Comparison of ENCODE assay signal across 19 cellular contexts in the genomic region with DNA sequence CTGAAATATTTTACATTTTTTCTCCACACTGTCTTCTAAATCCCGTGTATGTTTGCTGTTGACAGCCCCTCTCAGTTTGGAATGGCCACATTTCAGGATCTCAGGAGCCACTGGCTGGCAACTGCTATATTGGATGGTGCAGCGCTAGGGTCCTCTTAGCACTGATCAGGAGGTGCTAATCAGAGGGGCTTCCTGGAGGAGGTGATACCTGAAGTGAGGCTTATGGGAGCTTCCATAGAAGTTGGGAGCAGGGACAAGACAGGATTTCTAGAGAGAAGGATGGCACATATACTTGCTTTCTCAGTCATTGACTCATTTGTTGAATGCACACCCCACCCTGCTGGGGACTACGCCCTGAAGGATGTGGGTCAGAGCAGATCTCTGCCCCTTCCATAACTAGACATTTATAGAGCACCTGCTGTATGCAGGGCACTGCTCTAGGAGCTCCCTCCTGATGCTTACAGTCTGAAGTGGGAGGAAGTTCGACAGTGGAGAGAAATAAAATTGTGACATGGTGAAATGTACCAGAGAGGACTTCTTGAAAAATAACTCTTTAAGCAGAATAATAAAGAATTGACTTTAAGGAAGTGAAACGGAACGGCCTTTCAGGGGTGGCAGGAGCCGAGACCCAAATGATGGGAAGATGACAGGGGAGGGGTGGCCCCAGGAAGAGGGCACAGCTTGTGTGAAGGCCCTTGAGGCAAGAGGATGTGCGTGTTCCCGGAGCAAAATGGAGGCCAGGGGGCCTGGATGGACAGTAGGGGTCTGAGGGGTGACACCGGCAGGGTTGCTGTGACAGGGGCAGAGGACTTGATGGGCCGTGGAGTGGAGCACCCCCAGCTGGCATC. TPM values are rescaled to one million over a fixed set of nuclear protein-coding genes. Genes with fewer than 3 reads are reported as not detected.
DNase-seq lines count a peak whose midpoint lies in the region; ATAC-seq, FAIRE-seq and TF ChIP-seq lines count a peak whose summit lies in the region.
"Had no signal": no experiment of that assay in that cellular context is flagged by ENCODE, and none has a peak within 500 bp of the region (broad histone marks: within the 10 kb centered on the region; RNA-seq: fewer than 3 reads in every experiment).

No MANE protein-coding gene starts in this region.

- H3K27me3 ChIP-seq in CD4-positive, CD25-positive, alpha-beta regulatory T cell (ENCODE audit: control insufficient read depth, insufficient read depth, low read length), result no peaks in the 10 kb centered on the region
- no peaks in the 10 kb centered on the region for H3K27me3 ChIP-seq in lower lobe of right lung (ENCODE audit: low read depth)
- no peaks in the 10 kb centered on the region for H3K27me3 ChIP-seq in trophoblast cell (ENCODE audit: insufficient read depth, low read length)
- no peaks in the 10 kb centered on the region for H3K27me3 ChIP-seq in aorta (ENCODE audit: control insufficient read depth in 1 of 2, insufficient read depth in 2 of 2, low read length in 1 of 2)
- H3K27me3 ChIP-seq: gastroesophageal sphincter, stomach had no signal

- H3K27me3 Mint-ChIP-seq in CD4-positive, CD25-positive, alpha-beta regulatory T cell, result no peaks in the 10 kb centered on the region
- no peaks in the 10 kb centered on the region for H3K27me3 Mint-ChIP-seq in WTC11 (ENCODE audit: low read depth)
- H3K27me3 Mint-ChIP-seq: activated CD8-positive, alpha-beta memory T cell treated with anti-CD3 and anti-CD28 coated beads, Interleukin-2, amount 10 ng/mL, durations not matched to agents 7 days and 5 days; activated naive CD8-positive, alpha-beta T cell had no signal

- no peak overlapping the region for H3K4me2 ChIP-seq in trophoblast cell (ENCODE audit: low read length)

- CTCF ChIA-PET in WTC11 (lab: Charles Lee), result interaction anchor here (1.8 kb wide), 1 partner anchor 63 kb away, joined by 7 read pairs; no protein-coding TSS in a partner anchor

- no peak overlapping the region for H2BK12ac ChIP-seq in trophoblast cell (ENCODE audit: low read length)

- FAIRE-seq in GM12892 (lab: Jason Lieb, UNC), result peak; percentile 46
- FAIRE-seq: endometrium, islet of Langerhans had no signal

- no peak overlapping the region for H4K91ac ChIP-seq in trophoblast cell (ENCODE audit: low read depth, low read length)

- no peak for TF ChIP-seq POLR2A in GM12892 (IDR thresholded peaks at IDR 0.05; ENCODE audit: low read depth, low read length)

- H3K27ac Mint-ChIP-seq in CD4-positive, CD25-positive, alpha-beta regulatory T cell, result peak overlapping the region in 2 of 3 donors; percentile 81 to 88
- H3K27ac Mint-ChIP-seq in WTC11, result peak overlapping the region; percentile 30; the same call in 1 of the 2 replicates

- H3K4me3 ChIP-seq in CD4-positive, CD25-positive, alpha-beta regulatory T cell (ENCODE audit: low read depth, low read length), result no peak overlapping the region
- H3K4me3 ChIP-seq in lower lobe of right lung, result no peak overlapping the region
- no peak overlapping the region for H3K4me3 ChIP-seq in trophoblast cell (ENCODE audit: low read depth, low read length)
- H3K4me3 ChIP-seq in aorta (ENCODE audit: low read length in 2 of 2), result no peak overlapping the region
- H3K4me3 ChIP-seq: gastroesophageal sphincter, stomach had no signal

- no peak overlapping the region for H2BK120ac ChIP-seq in trophoblast cell (ENCODE audit: insufficient read depth, low read length, poor library complexity)

- intact Hi-C loops in lower lobe of right lung (cut with DNase I), result no loop called here
- intact Hi-C loops in aorta (cut with DNase I), result no loop called here

- no peak overlapping the region for H2AK5ac ChIP-seq in trophoblast cell (ENCODE audit: low read length)

- peaks cover 0 to 15% (median 12%) of the 10 kb centered on the region in 4 donors for H3K4me1 Mint-ChIP-seq in CD4-positive, CD25-positive, alpha-beta regulatory T cell
- H3K4me1 Mint-ChIP-seq in WTC11, result peaks cover 7% of the 10 kb centered on the region

- no peak overlapping the region for H2BK5ac ChIP-seq in trophoblast cell (ENCODE audit: low read depth, low read length, poor library complexity)

- H3K79me1 ChIP-seq in trophoblast cell (ENCODE audit: low read length), result no peaks in the 10 kb centered on the region

- no CpG with 5 or more reads among the region's 11 CpGs for WGBS in trophoblast cell (ENCODE audit: extremely low coverage, insufficient coverage, insufficient read length)
- WGBS in aorta, 2 donors, result 77 to 79% methylated on average over 11 of the region's 11 CpGs

- peak in 1 of 3 donors; percentile 16 for DNase-seq in CD4-positive, CD25-positive, alpha-beta regulatory T cell
- DNase-seq in GM12892 (ENCODE audit: insufficient read length) (no peak), WTC11 (ENCODE audit: low spot score) (no peak), lower lobe of right lung (no peak), trophoblast cell (no peak), anterior cingulate cortex (lab: John Stamatoyannopoulos, UW) (no peak), islet precursor cell (no peak), aorta (no peak)
- DNase-seq: activated CD8-positive, alpha-beta memory T cell treated with anti-CD3 and anti-CD28 coated beads, Interleukin-2, amount 10 ng/mL, durations not matched to agents 7 days and 5 days; C1 segment of cervical spinal cord; caudate nucleus; GOT3; NCI-H2081; stomach had no signal

- no peaks in the 10 kb centered on the region for H3K9me3 ChIP-seq in CD4-positive, CD25-positive, alpha-beta regulatory T cell (ENCODE audit: control insufficient read depth in 2 of 2, low read length in 2 of 2)
- H3K9me3 ChIP-seq in lower lobe of right lung (no peaks in the 10 kb centered on the region), trophoblast cell (ENCODE audit: insufficient read depth, low read depth, low read length) (no peaks in the 10 kb centered on the region), aorta (ENCODE audit: control insufficient read depth, low read length) (no peaks in the 10 kb centered on the region)
- H3K9me3 ChIP-seq: gastroesophageal sphincter, stomach had no signal

- no peak overlapping the region for H3K4ac ChIP-seq in trophoblast cell (ENCODE audit: low read depth, low read length)

- no peak overlapping the region for H3K14ac ChIP-seq in trophoblast cell (ENCODE audit: low read length)

- no peak overlapping the region for H2AFZ ChIP-seq in trophoblast cell (ENCODE audit: insufficient read depth, low read length, poor library complexity)

- peaks cover 20% of the 10 kb centered on the region for H3K36me3 ChIP-seq in CD4-positive, CD25-positive, alpha-beta regulatory T cell (ENCODE audit: control insufficient read depth, insufficient read depth, low read length)
- H3K36me3 ChIP-seq in lower lobe of right lung (peaks cover 36% of the 10 kb centered on the region), trophoblast cell (ENCODE audit: control insufficient read depth in 1 of 2, insufficient read depth in 2 of 2, low read length in 2 of 2) (peaks cover 35 to 36% of the 10 kb centered on the region in 2 experiments), aorta (ENCODE audit: control insufficient read depth in 1 of 2, insufficient read depth in 2 of 2, low read length in 1 of 2) (peaks cover 0 to 7% of the 10 kb centered on the region in 2 donors)

- H3K79me2 ChIP-seq in trophoblast cell (ENCODE audit: control insufficient read depth, insufficient read depth, low read length, poor library complexity), result no peaks in the 10 kb centered on the region

- H3K4me1 ChIP-seq in CD4-positive, CD25-positive, alpha-beta regulatory T cell (ENCODE audit: control insufficient read depth, insufficient read depth, low read length, poor library complexity, severe bottlenecking), result no peaks in the 10 kb centered on the region
- H3K4me1 ChIP-seq in lower lobe of right lung (peaks cover 13% of the 10 kb centered on the region), trophoblast cell (ENCODE audit: control insufficient read depth in 1 of 2, insufficient read depth in 2 of 2, low read length in 2 of 2) (peaks cover 0 to 2% of the 10 kb centered on the region in 2 experiments), aorta (ENCODE audit: control insufficient read depth in 1 of 2, insufficient read depth in 2 of 2, low read length in 2 of 2) (no peaks in the 10 kb centered on the region)

- no peak overlapping the region for H3K27ac ChIP-seq in CD4-positive, CD25-positive, alpha-beta regulatory T cell (ENCODE audit: insufficient read depth, low read length, poor library complexity, severe bottlenecking)
- H3K27ac ChIP-seq in lower lobe of right lung, result peak overlapping the region; percentile 36
- H3K27ac ChIP-seq in trophoblast cell (ENCODE audit: low read depth, low read length), result no peak overlapping the region
- no peak overlapping the region for H3K27ac ChIP-seq in aorta (ENCODE audit: low read depth in 1 of 2, low read length in 2 of 2)
- H3K27ac ChIP-seq: gastroesophageal sphincter, stomach had no signal

- no peak overlapping the region for H3K23ac ChIP-seq in trophoblast cell (ENCODE audit: low read length)

- TF ChIP-seq CTCF in WTC11 (IDR thresholded peaks at IDR 0.05), result no peak
- no peak for TF ChIP-seq CTCF in lower lobe of right lung (IDR thresholded peaks at IDR 0.05)

- no peak overlapping the region for H3K18ac ChIP-seq in trophoblast cell (ENCODE audit: low read length)

- H4K12ac ChIP-seq in trophoblast cell (ENCODE audit: low read depth, low read length), result no peak overlapping the region

- H3K4me3 Mint-ChIP-seq in CD4-positive, CD25-positive, alpha-beta regulatory T cell, result no peak overlapping the region
- no peak overlapping the region for H3K4me3 Mint-ChIP-seq in WTC11
- H3K4me3 Mint-ChIP-seq: activated CD8-positive, alpha-beta memory T cell treated with anti-CD3 and anti-CD28 coated beads, Interleukin-2, amount 10 ng/mL, durations not matched to agents 7 days and 5 days; activated naive CD8-positive, alpha-beta T cell had no signal

- peaks cover 29% of the 10 kb centered on the region for H3K36me3 Mint-ChIP-seq in CD4-positive, CD25-positive, alpha-beta regulatory T cell
- H3K36me3 Mint-ChIP-seq in WTC11, result peaks cover 16% of the 10 kb centered on the region

- H3K9ac ChIP-seq in trophoblast cell (ENCODE audit: low read length), result no peak overlapping the region

- H4K8ac ChIP-seq in trophoblast cell (ENCODE audit: low read depth, low read length), result no peak overlapping the region

- POLR2A ChIA-PET in WTC11 (lab: Charles Lee), result no interaction called here

- peaks cover 0 to 2% (median 0%) of the 10 kb centered on the region in 7 donors for H3K9me3 Mint-ChIP-seq in CD4-positive, CD25-positive, alpha-beta regulatory T cell
- H3K9me3 Mint-ChIP-seq in WTC11, result no peaks in the 10 kb centered on the region

- no peak for ATAC-seq in CD4-positive, CD25-positive, alpha-beta regulatory T cell (ENCODE audit: low read depth in 2 of 2)
- ATAC-seq in WTC11 (no peak), lower lobe of right lung (peak; percentile 31 to 60), aorta (ENCODE audit: low FRiP score) (no peak)
- ATAC-seq: activated CD8-positive, alpha-beta memory T cell treated with anti-CD3 and anti-CD28 coated beads, Interleukin-2, amount 10 ng/mL, durations not matched to agents 7 days and 5 days; gastroesophageal sphincter had no signal

RNA-seq across cellular contexts. Expression of a gene that starts 13.2 kb away (rescaled TPM):
- total RNA-seq in CD4-positive, CD25-positive, alpha-beta regulatory T cell, result 49.5 TPM
- 1 to 10 TPM; 5.2 to 7.4 (median 5.6) TPM for polyA plus RNA-seq in CD4-positive, CD25-positive, alpha-beta regulatory T cell
- 23.4 TPM for polyA plus RNA-seq in GM12892 (2012; ENCODE audit: missing spikeins)
- total RNA-seq in WTC11 (2021), result 119 to 127 TPM (median 120 TPM) in 3 replicates
- total RNA-seq in lower lobe of right lung, result 67.6 TPM
- 102 and 103 TPM in 2 replicates for polyA plus RNA-seq in trophoblast cell (2013)
- total RNA-seq in aorta, result 10 to 100 TPM; 71.3 to 77.5 TPM
- polyA plus RNA-seq in aorta, result 10 to 100 TPM; 19.9 to 63.1 TPM

RNA-seq across cellular contexts. Expression of a gene that starts 16.8 kb away (rescaled TPM):
- total RNA-seq in CD4-positive, CD25-positive, alpha-beta regulatory T cell, result not detected
- under 1 TPM; 0.41 to 0.77 (median 0.45) TPM for polyA plus RNA-seq in CD4-positive, CD25-positive, alpha-beta regulatory T cell
- polyA plus RNA-seq in GM12892 (2012; ENCODE audit: missing spikeins), result not detected
- total RNA-seq in WTC11 (2021) (0.30 to 0.55 TPM (median 0.48 TPM) in 3 replicates), lower lobe of right lung (1.2 TPM), aorta (1 to 10 TPM in 1 of 2 donors, under 1 TPM in 1; 0.42 to 2.6 TPM)
- 0.12 and 0.15 TPM in 2 replicates for polyA plus RNA-seq in trophoblast cell (2013)
- polyA plus RNA-seq in aorta, result under 1 TPM in 1 of 2 donors, not detected in 1; 0.38 TPM
- total RNA-seq: myocyte, stomach had no signal

RNA-seq across cellular contexts. Expression of a gene that starts 33.1 kb away (rescaled TPM):
- 15.8 TPM for total RNA-seq in CD4-positive, CD25-positive, alpha-beta regulatory T cell
- polyA plus RNA-seq in CD4-positive, CD25-positive, alpha-beta regulatory T cell, result 1 to 10 TPM; 4.0 to 8.4 (median 4.9) TPM
- 10.9 TPM for polyA plus RNA-seq in GM12892 (2012; ENCODE audit: missing spikeins)
- total RNA-seq in WTC11 (2021) (35.1 to 36.3 TPM (median 35.7 TPM) in 3 replicates), lower lobe of right lung (24.0 TPM), aorta (10 to 100 TPM in 1 of 2 donors, 1 to 10 TPM in 1; 9.3 to 18.1 TPM)
- polyA plus RNA-seq in trophoblast cell (2013), result 6.6 and 7.6 TPM in 2 replicates
- polyA plus RNA-seq in aorta, result 10 to 100 TPM; 11.5 to 27.8 TPM

RNA-seq across cellular contexts. Expression of a gene that starts 38.1 kb away (rescaled TPM):
- total RNA-seq in CD4-positive, CD25-positive, alpha-beta regulatory T cell, result 67.9 TPM
- polyA plus RNA-seq in CD4-positive, CD25-positive, alpha-beta regulatory T cell, result 10 to 100 TPM; 12.7 to 23.6 (median 19.9) TPM
- 22.6 TPM for polyA plus RNA-seq in GM12892 (2012; ENCODE audit: missing spikeins)
- 80.2 to 81.2 TPM (median 81.2 TPM) in 3 replicates for total RNA-seq in WTC11 (2021)
- 65.8 TPM for total RNA-seq in lower lobe of right lung
- 50.3 and 50.7 TPM in 2 replicates for polyA plus RNA-seq in trophoblast cell (2013)
- total RNA-seq in aorta, result 10 to 100 TPM; 27.2 to 40.3 TPM
- 10 to 100 TPM; 18.3 to 52.8 TPM for polyA plus RNA-seq in aorta

Comparison
In these comparisons a context has a peak if more than half of its experiments do, and no peak if none do; other contexts are left out.
1. ATAC-seq: peak in lower lobe of right lung (2 of 2); none in CD4-positive, CD25-positive, alpha-beta regulatory T cell (0 of 2), WTC11 (single experiment) and aorta (single experiment).